In the genomic region with DNA sequence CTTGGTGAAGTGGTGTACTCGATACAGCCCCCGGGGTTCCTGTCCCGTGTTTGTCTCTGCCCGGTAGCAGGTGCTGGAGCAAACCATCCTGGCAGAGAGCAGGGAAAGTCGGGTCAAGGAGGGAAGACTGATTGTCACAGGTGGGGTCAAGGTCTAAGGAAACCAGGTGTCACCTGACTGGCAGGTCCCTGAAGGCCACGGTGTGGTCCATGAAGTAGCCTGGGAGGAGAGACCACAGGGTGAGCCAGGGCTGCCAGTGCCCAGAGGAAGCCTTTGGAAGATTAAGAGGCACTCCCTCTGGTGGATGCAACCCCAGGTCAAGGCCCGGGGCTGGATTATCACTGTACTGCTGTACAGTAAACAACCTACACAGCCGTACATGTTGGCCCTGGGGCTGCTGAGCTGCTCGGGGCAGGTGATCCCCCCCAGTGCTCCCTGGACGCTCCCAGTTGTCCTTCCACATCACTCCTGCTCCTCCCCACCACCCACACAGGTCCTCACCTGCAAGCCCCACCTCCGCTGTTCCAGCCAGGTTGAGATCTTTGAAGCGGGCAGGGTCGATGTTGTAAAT, we compare ENCODE assay signal across 13 cellular contexts. TPM values are rescaled to one million over a fixed set of nuclear protein-coding genes. Genes with fewer than 3 reads are reported as not detected.
DNase-seq lines count a peak whose midpoint lies in the region; ATAC-seq and TF ChIP-seq lines count a peak whose summit lies in the region.
"Had no signal": no experiment of that assay in that cellular context is flagged by ENCODE, and none has a peak within 500 bp of the region (broad histone marks: within the 10 kb centered on the region; RNA-seq: fewer than 3 reads in every experiment).

No MANE protein-coding gene starts in this region.

- TF ChIP-seq POLR2A in IMR-90 (IDR thresholded peaks at IDR 0.05; ENCODE audit: low read depth, low read length) = no peak

- no peak overlapping the region for H2BK5ac ChIP-seq in IMR-90 (ENCODE audit: low read depth, low read length, poor library complexity, severe bottlenecking)

- H3K36me3 ChIP-seq in DND-41 (ENCODE audit: insufficient read depth, low read length) = peaks cover 23% of the 10 kb centered on the region
- peaks cover 8% of the 10 kb centered on the region for H3K36me3 ChIP-seq in IMR-90 (ENCODE audit: control insufficient read depth, insufficient read depth, low read length)
- peaks cover 13% of the 10 kb centered on the region for H3K36me3 ChIP-seq in WERI-Rb-1
- H3K36me3 ChIP-seq: neutrophil had no signal

- intact Hi-C loops in IMR-90 (cut with micrococcal nuclease) = no loop called here
- intact Hi-C loops in activated CD4-positive, alpha-beta memory T cell treated with anti-CD3 and anti-CD28 coated beads for 36 hours (cut with micrococcal nuclease) = no loop called here

- CTCF ChIA-PET in IMR-90 (lab: Yijun Ruan, JAX) = no interaction called here
- CTCF ChIA-PET in activated CD4-positive, alpha-beta memory T cell treated with anti-CD3 and anti-CD28 coated beads for 36 hours (lab: Charles Lee) = interaction anchor here (2.0 to 2.1 kb wide), 2 partner anchors 11 to 12 kb away, joined by 4 to 6 read pairs; a partner anchor contains a TSS

- H2BK120ac ChIP-seq in IMR-90 (ENCODE audit: low read depth, low read length) = no peak overlapping the region

- H2BK15ac ChIP-seq in IMR-90 (ENCODE audit: low read depth, low read length) = no peak overlapping the region

- ATAC-seq in DND-41 (ENCODE audit: insufficient read depth, low read depth) (peak; percentile 17; the same call in 1 of the 3 replicates), IMR-90 (ENCODE audit: low read depth) (peak; percentile 47; the same call in 1 of the 2 replicates), left lobe of liver (peak; percentile 59), HG03432 (IDR thresholded peaks at IDR 0.05; ENCODE audit: unreplicated experiment) (no peak), HG03175 (IDR thresholded peaks at IDR 0.05; ENCODE audit: unreplicated experiment) (no peak), HG03025 (IDR thresholded peaks at IDR 0.05; ENCODE audit: low FRiP score, unreplicated experiment) (no peak)

- no peaks in the 10 kb centered on the region for H3K79me2 ChIP-seq in DND-41 (ENCODE audit: insufficient read depth, low read length)

- H3K9ac ChIP-seq in DND-41 (ENCODE audit: low read depth, low read length) (no peak overlapping the region), IMR-90 (ENCODE audit: low read depth, low read length) (no peak overlapping the region)

- H4K8ac ChIP-seq in IMR-90 (ENCODE audit: low read depth in 2 of 2, low read length in 2 of 2) = no peak overlapping the region

- in situ Hi-C loops in IMR-90 (cut with MboI; ENCODE audit: low sequenced_read_pairs) = loop anchor here (25.0 kb wide), 1 partner anchor 181 kb away; a partner anchor contains a TSS

- H2AFZ ChIP-seq in DND-41 (ENCODE audit: low read depth, low read length) = no peak overlapping the region
- H2AFZ ChIP-seq in IMR-90 (replicated peaks; ENCODE audit: low read length, poor library complexity) = peak overlapping the region; percentile 41

- no peak overlapping the region for H2AK5ac ChIP-seq in IMR-90 (ENCODE audit: low read depth, low read length)

- H3K27ac ChIP-seq in DND-41 (ENCODE audit: low read length) (no peak overlapping the region), IMR-90 (ENCODE audit: insufficient read depth, low read length) (no peak overlapping the region), WERI-Rb-1 (no peak overlapping the region)
- H3K27ac ChIP-seq: neutrophil had no signal

- POLR2A ChIA-PET in IMR-90 (lab: Charles Lee; ENCODE audit: unreplicated experiment) = no interaction called here
- POLR2A ChIA-PET in activated CD4-positive, alpha-beta memory T cell treated with anti-CD3 and anti-CD28 coated beads for 36 hours (lab: Charles Lee) = no interaction called here

- no peak overlapping the region for H3K18ac ChIP-seq in IMR-90 (ENCODE audit: low read depth, low read length)

- no peaks in the 10 kb centered on the region; the same call in 1 of the 2 replicates for H4K20me1 ChIP-seq in DND-41 (ENCODE audit: insufficient read depth, low read length)
- H4K20me1 ChIP-seq in IMR-90 (ENCODE audit: insufficient read depth, low read length) = no peaks in the 10 kb centered on the region; the same call in 1 of the 2 replicates

- no peaks in the 10 kb centered on the region for H3K9me1 ChIP-seq in IMR-90 (ENCODE audit: insufficient read depth, low read length)

- H3K79me1 ChIP-seq in IMR-90 (ENCODE audit: low read depth in 1 of 2, low read length in 2 of 2) = no peaks in the 10 kb centered on the region

- no peak overlapping the region for H3K14ac ChIP-seq in IMR-90 (replicated peaks; ENCODE audit: low read depth, low read length)

- H3K27ac Mint-ChIP-seq in activated CD4-positive, alpha-beta memory T cell treated with anti-CD3 and anti-CD28 coated beads for 36 hours = no peak overlapping the region

- TF ChIP-seq CTCF in DND-41 (IDR thresholded peaks at IDR 0.05; ENCODE audit: borderline replicate concordance, extremely low read depth, low read length, poor library complexity, severe bottlenecking) = no peak
- no peak for TF ChIP-seq CTCF in IMR-90 (conservative IDR thresholded peaks at IDR 0.05; ENCODE audit: low read depth, low read length)
- TF ChIP-seq CTCF in WERI-Rb-1 (IDR thresholded peaks at IDR 0.05; ENCODE audit: low read depth, low read length) = peak; percentile 49

- H3K4ac ChIP-seq in IMR-90 (ENCODE audit: low read depth, low read length) = no peak overlapping the region

- H4K91ac ChIP-seq in IMR-90 (ENCODE audit: insufficient read depth, low read depth, low read length) = no peak overlapping the region

- BruUV-seq in IMR-90 (replicated peaks; lab: Mats Ljungman, UMichigan) = no TSS peak

- H3K36me3 Mint-ChIP-seq in activated CD4-positive, alpha-beta memory T cell treated with anti-CD3 and anti-CD28 coated beads for 36 hours = peaks cover 8% of the 10 kb centered on the region

- H3K9me3 Mint-ChIP-seq in activated CD4-positive, alpha-beta memory T cell treated with anti-CD3 and anti-CD28 coated beads for 36 hours = no peaks in the 10 kb centered on the region

- H3K4me1 ChIP-seq in DND-41 (ENCODE audit: insufficient read depth, low read length) (no peaks in the 10 kb centered on the region), IMR-90 (ENCODE audit: control insufficient read depth, insufficient read depth, low read length) (no peaks in the 10 kb centered on the region)

- H4K5ac ChIP-seq in IMR-90 (ENCODE audit: low read depth, low read length) = no peak overlapping the region

- DNase-seq in DND-41 (no peak), IMR-90 (no peak), WERI-Rb-1 (peak; percentile 77), left lobe of liver (ENCODE audit: low spot score) (no peak)
- DNase-seq in activated CD4-positive, alpha-beta memory T cell treated with anti-CD3 and anti-CD28 coated beads for 36 hours = no peak
- DNase-seq: activated T-cell treated with anti-CD3 and anti-CD28 coated beads for 4 hours; hippocampal formation; NCI-H1417 treated with DMSO at 0.1 percent for 48 hours; stimulated activated CD4-positive, alpha-beta T cell treated with anti-CD3 and anti-CD28 coated beads, Interleukin-4, amount 100 ng/mL, for 1 hour had no signal

- no peaks in the 10 kb centered on the region for H3K27me3 Mint-ChIP-seq in activated CD4-positive, alpha-beta memory T cell treated with anti-CD3 and anti-CD28 coated beads for 36 hours

- no peak overlapping the region for H3K23ac ChIP-seq in IMR-90 (ENCODE audit: low read depth, low read length)

- no peak for TF ChIP-seq RAD21 in IMR-90 (IDR thresholded peaks at IDR 0.05; ENCODE audit: low read length)

- H3K9me3 ChIP-seq in DND-41 (ENCODE audit: insufficient read depth, low read length, severe bottlenecking) (no peaks in the 10 kb centered on the region), IMR-90 (ENCODE audit: control insufficient read depth, insufficient read depth, low read length) (no peaks in the 10 kb centered on the region), WERI-Rb-1 (ENCODE audit: severe bottlenecking) (no peaks in the 10 kb centered on the region)
- H3K9me3 ChIP-seq: neutrophil had no signal

- H2BK20ac ChIP-seq in IMR-90 (ENCODE audit: low read depth, low read length) = no peak overlapping the region

- peak overlapping the region; percentile 42 for H2AK9ac ChIP-seq in IMR-90 (replicated peaks; ENCODE audit: low read depth, low read length, poor library complexity)

- H3K4me3 ChIP-seq in DND-41 (ENCODE audit: low read depth in 1 of 2, low read length in 2 of 2) = no peak overlapping the region
- H3K4me3 ChIP-seq in IMR-90 (ENCODE audit: insufficient read depth, low read depth, low read length) = no peak overlapping the region
- H3K4me3 ChIP-seq in WERI-Rb-1 (ENCODE audit: low read depth, low read length) = no peak overlapping the region

- dilution Hi-C loops in IMR-90 (cut with HindIII; ENCODE audit: low sequenced_read_pairs, unreplicated experiment) = no loop called here

- H3K56ac ChIP-seq in IMR-90 (ENCODE audit: extremely low read depth, insufficient read depth, low read length) = no peak overlapping the region

- H3K4me3 Mint-ChIP-seq in activated CD4-positive, alpha-beta memory T cell treated with anti-CD3 and anti-CD28 coated beads for 36 hours = no peak overlapping the region

- no peak overlapping the region for H3K4me2 ChIP-seq in DND-41 (ENCODE audit: insufficient read depth, low read length)
- H3K4me2 ChIP-seq in IMR-90 (ENCODE audit: low read depth, low read length) = no peak overlapping the region

- H3K27me3 ChIP-seq in DND-41 (ENCODE audit: insufficient read depth, low read length, poor library complexity) (no peaks in the 10 kb centered on the region), IMR-90 (ENCODE audit: control insufficient read depth, insufficient read depth, low read length) (no peaks in the 10 kb centered on the region), WERI-Rb-1 (ENCODE audit: insufficient read depth, low read depth, severe bottlenecking) (no peaks in the 10 kb centered on the region)
- H3K27me3 ChIP-seq: neutrophil had no signal

- 73% methylated on average over 4 of the region's 13 CpGs; no CpG with 5 or more reads in 1 of the 2 experiments for WGBS in IMR-90 (ENCODE audit: extremely low coverage in 2 of 2, insufficient read length in 1 of 2), 2 experiments

- peaks cover 3% of the 10 kb centered on the region for H3K4me1 Mint-ChIP-seq in activated CD4-positive, alpha-beta memory T cell treated with anti-CD3 and anti-CD28 coated beads for 36 hours (ENCODE audit: low read depth)

RNA-seq across cellular contexts. Expression of a gene that starts 6.0 kb away (rescaled TPM):
- total RNA-seq in IMR-90 (2012; rRNA removed) (not detected in 2 replicates), left lobe of liver (0.18 TPM)
- 0.19 and 0.22 TPM in 2 replicates for polyA plus RNA-seq in IMR-90 (2012; rRNA removed)
- not detected in 2 replicates for polyA plus RNA-seq in IMR-90 (2012; cell fraction: cytosol; rRNA removed)
- 1.3 and 1.5 TPM in 2 replicates for polyA plus RNA-seq in IMR-90 (2012; cell fraction: nucleus; rRNA removed; ENCODE audit: low replicate concordance)
- under 1 TPM; 0.33 to 0.36 TPM for total RNA-seq in activated CD4-positive, alpha-beta memory T cell treated with anti-CD3 and anti-CD28 coated beads for 36 hours

RNA-seq across cellular contexts. Expression of a gene that starts 12.6 kb away (rescaled TPM):
- total RNA-seq in IMR-90 (2012; rRNA removed) (8.3 and 10.8 TPM in 2 replicates), left lobe of liver (12.8 TPM)
- 33.4 and 40.3 TPM in 2 replicates for polyA plus RNA-seq in IMR-90 (2012; rRNA removed)
- polyA plus RNA-seq in IMR-90 (2012; cell fraction: cytosol; rRNA removed) = 10.1 and 17.9 TPM in 2 replicates
- 126 and 287 TPM in 2 replicates for polyA plus RNA-seq in IMR-90 (2012; cell fraction: nucleus; rRNA removed; ENCODE audit: low replicate concordance)
- total RNA-seq in activated CD4-positive, alpha-beta memory T cell treated with anti-CD3 and anti-CD28 coated beads for 36 hours = 10 to 100 TPM; 33.7 to 39.6 TPM

RNA-seq across cellular contexts. Expression of a gene that starts 12.7 kb away (rescaled TPM):
- total RNA-seq in IMR-90 (2012; rRNA removed) (26.4 and 26.7 TPM in 2 replicates), left lobe of liver (24.2 TPM)
- polyA plus RNA-seq in IMR-90 (2012; rRNA removed) = 75.4 and 97.4 TPM in 2 replicates
- polyA plus RNA-seq in IMR-90 (2012; cell fraction: cytosol; rRNA removed) = 45.7 and 79.8 TPM in 2 replicates
- polyA plus RNA-seq in IMR-90 (2012; cell fraction: nucleus; rRNA removed; ENCODE audit: low replicate concordance) = 20.4 and 41.5 TPM in 2 replicates
- 10 to 100 TPM; 67.3 to 67.6 TPM for total RNA-seq in activated CD4-positive, alpha-beta memory T cell treated with anti-CD3 and anti-CD28 coated beads for 36 hours

RNA-seq across cellular contexts. Expression of a gene that starts 18.2 kb away (rescaled TPM):
- total RNA-seq in IMR-90 (2012; rRNA removed) (6.4 and 7.5 TPM in 2 replicates), left lobe of liver (19.0 TPM)
- 25.5 and 36.2 TPM in 2 replicates for polyA plus RNA-seq in IMR-90 (2012; rRNA removed)
- polyA plus RNA-seq in IMR-90 (2012; cell fraction: cytosol; rRNA removed) = 34.5 and 35.8 TPM in 2 replicates
- polyA plus RNA-seq in IMR-90 (2012; cell fraction: nucleus; rRNA removed; ENCODE audit: low replicate concordance) = 11.9 and 21.6 TPM in 2 replicates
- total RNA-seq in activated CD4-positive, alpha-beta memory T cell treated with anti-CD3 and anti-CD28 coated beads for 36 hours = 10 to 100 TPM; 49.6 to 53.4 TPM

RNA-seq across cellular contexts. Expression of a gene that starts 18.6 kb away (rescaled TPM):
- total RNA-seq in IMR-90 (2012; rRNA removed) (37.5 and 43.0 TPM in 2 replicates), left lobe of liver (31.2 TPM)
- polyA plus RNA-seq in IMR-90 (2012; rRNA removed) = 50.0 and 53.8 TPM in 2 replicates
- 40.9 and 52.4 TPM in 2 replicates for polyA plus RNA-seq in IMR-90 (2012; cell fraction: cytosol; rRNA removed)
- polyA plus RNA-seq in IMR-90 (2012; cell fraction: nucleus; rRNA removed; ENCODE audit: low replicate concordance) = 123 and 126 TPM in 2 replicates
- total RNA-seq in activated CD4-positive, alpha-beta memory T cell treated with anti-CD3 and anti-CD28 coated beads for 36 hours = 10 to 100 TPM; 23.5 to 24.6 TPM

Comparison
In these comparisons a context has a peak if more than half of its experiments do, and no peak if none do; other contexts are left out.
1. ATAC-seq: peak in DND-41 (single experiment), IMR-90 (single experiment) and left lobe of liver (single experiment); none in HG03432 (single experiment), HG03175 (single experiment) and HG03025 (single experiment).